7 cellular contexts compared by ENCODE assay signal in the genomic region with DNA sequence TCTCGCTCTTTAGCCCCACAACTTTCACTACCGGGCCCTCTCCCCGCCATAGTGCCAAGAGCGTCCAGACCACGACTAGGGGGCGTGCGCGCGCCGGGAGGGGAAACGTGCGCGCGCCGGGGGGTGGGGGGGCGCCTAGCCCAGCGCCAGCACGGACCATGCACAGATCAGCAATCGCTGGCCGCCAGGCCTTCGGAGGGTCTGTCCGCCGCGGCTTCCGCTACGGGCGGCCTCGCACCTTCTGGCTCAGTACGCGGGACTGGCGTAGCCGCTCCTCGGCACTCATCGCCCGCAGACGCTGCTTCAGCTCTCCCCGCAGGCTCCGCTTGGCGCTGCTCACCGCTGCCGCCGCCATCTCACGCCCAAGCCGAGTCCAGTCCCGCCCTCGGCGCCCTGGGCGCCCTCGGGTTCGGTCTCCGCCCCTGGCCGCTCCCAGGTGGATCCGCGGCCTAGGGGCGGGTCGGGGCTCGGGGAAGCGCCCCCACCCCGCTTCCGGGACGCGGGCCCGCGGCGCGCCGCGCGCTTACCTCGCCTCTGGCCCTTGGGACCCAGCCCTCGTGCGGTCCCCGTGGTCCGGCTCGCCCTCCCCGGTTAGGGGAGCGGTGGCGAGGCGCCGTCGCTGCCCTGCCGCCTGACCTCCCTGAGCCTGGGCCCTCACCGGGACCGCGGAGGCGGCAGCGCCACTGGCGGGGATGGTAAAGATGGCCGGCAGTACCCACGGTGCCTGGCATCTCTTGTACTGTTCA.
A peak's percentile ranks its signal among the peaks of the same experiment; 100 is the strongest.
DNase-seq lines count a peak whose midpoint lies in the region; ATAC-seq and TF ChIP-seq lines count a peak whose summit lies in the region.

Gene MTHFS, minus strand, starts transcription at position 381 of the 746 bp plus-strand sequence. Its CDS starts 26 bp downstream, at position 355.

- peaks cover 22% of the 10 kb centered on the region for H3K36me3 Mint-ChIP-seq in T-helper 2 cell treated with Interferon-gamma antibody and Interleukin-4, amounts not matched to agents 5 μg/mL and 100 μg/mL, for 36 hours (ENCODE audit: low read depth)

- DNase-seq in NCI-H1417 treated with DMSO at 0.1 percent for 48 hours (lab: John Stamatoyannopoulos, UW) (peak; percentile 59), astrocyte of the cerebellum (ENCODE audit: low read depth) (no peak), hippocampal formation (lab: John Stamatoyannopoulos, UW) (peak; percentile 35 to 68), retinal pigment epithelial cell (ENCODE audit: low read depth) (peak; percentile 38)
- peak; percentile 76 for DNase-seq in T-helper 2 cell treated with Interferon-gamma antibody and Interleukin-4, amounts not matched to agents 5 μg/mL and 100 μg/mL, for 36 hours (ENCODE audit: low spot score)

- no peaks in the 10 kb centered on the region for H3K27me3 Mint-ChIP-seq in T-helper 2 cell treated with Interferon-gamma antibody and Interleukin-4, amounts not matched to agents 5 μg/mL and 100 μg/mL, for 36 hours (ENCODE audit: low read depth)

- peak within 1 kb of the TSS; percentile 99 for H3K4me3 Mint-ChIP-seq in T-helper 2 cell treated with Interferon-gamma antibody and Interleukin-4, amounts not matched to agents 5 μg/mL and 100 μg/mL, for 36 hours

- peak; percentile 84 for ATAC-seq in GM18498 (IDR thresholded peaks at IDR 0.05; ENCODE audit: unreplicated experiment)
- ATAC-seq in HG02798 (IDR thresholded peaks at IDR 0.05; ENCODE audit: poor library complexity, unreplicated experiment), result peak; percentile 89

- in situ Hi-C loops in astrocyte of the cerebellum (cut with HindIII; ENCODE audit: low sequenced_read_pairs), result no loop called here

- peak within 1 kb of the TSS; percentile 99 for H3K27ac Mint-ChIP-seq in T-helper 2 cell treated with Interferon-gamma antibody and Interleukin-4, amounts not matched to agents 5 μg/mL and 100 μg/mL, for 36 hours

- peaks cover 30% of the 10 kb centered on the region for H3K4me1 Mint-ChIP-seq in T-helper 2 cell treated with Interferon-gamma antibody and Interleukin-4, amounts not matched to agents 5 μg/mL and 100 μg/mL, for 36 hours (ENCODE audit: low read depth)

- peak; percentile 47 for TF ChIP-seq CTCF in astrocyte of the cerebellum (IDR thresholded peaks at IDR 0.05; ENCODE audit: low read depth, low read length, missing control alignments)
- peak; percentile 48 for TF ChIP-seq CTCF in retinal pigment epithelial cell (conservative IDR thresholded peaks at IDR 0.05; ENCODE audit: low read depth, low read length)

- H3K4me3 ChIP-seq in astrocyte of the cerebellum (ENCODE audit: low read depth, low read length), result peak within 1 kb of the TSS; percentile 57
- H3K4me3 ChIP-seq in retinal pigment epithelial cell (ENCODE audit: low read length), result peak within 1 kb of the TSS; percentile 81

- H3K9me3 Mint-ChIP-seq in T-helper 2 cell treated with Interferon-gamma antibody and Interleukin-4, amounts not matched to agents 5 μg/mL and 100 μg/mL, for 36 hours, result no peaks in the 10 kb centered on the region
